8 cellular contexts compared by ENCODE assay signal in the genomic region with DNA sequence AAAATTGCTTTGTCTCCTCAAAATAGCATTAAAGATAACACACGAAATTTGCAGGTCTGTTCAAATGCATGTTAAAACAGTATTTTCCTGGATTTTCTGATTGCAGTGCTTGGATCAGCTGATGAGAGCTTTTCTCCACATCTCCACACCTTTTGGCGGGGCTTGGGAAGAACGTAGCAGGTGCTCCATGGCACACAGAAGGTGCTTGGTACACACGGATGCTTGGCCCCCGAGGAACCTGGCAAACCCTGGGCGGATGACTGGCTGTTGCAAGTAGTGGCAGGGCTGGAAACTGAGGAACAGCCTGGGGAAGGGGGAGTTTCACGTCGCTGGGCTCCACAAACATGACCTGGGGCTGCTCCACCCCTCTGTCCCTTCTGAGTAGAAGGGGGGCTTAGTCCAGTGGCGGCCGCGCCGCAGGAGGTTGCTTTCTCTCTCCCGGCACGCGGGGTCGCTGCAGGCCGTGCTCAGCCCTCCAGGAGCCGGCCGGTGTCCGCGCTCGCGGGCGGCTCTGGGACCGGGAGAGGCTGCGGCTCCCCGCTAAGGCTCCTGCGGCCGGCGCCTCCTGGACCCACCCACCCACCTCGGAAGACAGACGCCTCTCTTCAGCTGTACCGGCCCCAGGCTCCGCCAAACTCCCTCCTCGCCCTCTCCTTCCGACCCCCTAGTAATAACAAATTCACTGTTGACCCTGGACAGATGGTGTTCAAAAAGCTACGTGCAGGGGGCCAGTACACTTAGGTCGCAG.
DNase-seq lines count a peak whose midpoint lies in the region; ATAC-seq, FAIRE-seq and TF ChIP-seq lines count a peak whose summit lies in the region.

No MANE protein-coding gene starts in this region.

- H2AFZ ChIP-seq in MM.1S (ENCODE audit: low read length) (0 out of 2 replicates have a peak overlapping the region, but pooled peaks have one; percentile 34), astrocyte (ENCODE audit: low read depth, low read length) (no peak overlapping the region)

- no peaks in the 10 kb centered on the region for H3K9me3 Mint-ChIP-seq in activated T-cell treated with anti-CD3 and anti-CD28 coated beads, Interleukin-2, amount 50 U/mL, for 72 hours
- H3K9me3 Mint-ChIP-seq in astrocyte (ENCODE audit: unreplicated experiment), result peaks cover 5% of the 10 kb centered on the region

- H3K27ac ChIP-seq in MM.1S (ENCODE audit: low read length), result no peak overlapping the region
- H3K27ac ChIP-seq in astrocyte (ENCODE audit: low read depth, low read length), result no peak overlapping the region

- H3K4me3 ChIP-seq in MM.1S (ENCODE audit: low read length), result no peak overlapping the region
- no peak overlapping the region for H3K4me3 ChIP-seq in astrocyte (ENCODE audit: insufficient read depth, low read depth, low read length)
- H3K4me3 ChIP-seq in iPS-15b (ENCODE audit: low read depth, low read length), result peak overlapping the region; percentile 24

- H3K9ac ChIP-seq in MM.1S (ENCODE audit: low read length) (no peak overlapping the region), astrocyte (ENCODE audit: low read length) (no peak overlapping the region), iPS-15b (ENCODE audit: low read depth, low read length) (no peak overlapping the region)

- H3K4me2 ChIP-seq in MM.1S (ENCODE audit: low read depth, low read length) (peak overlapping the region; percentile 53), astrocyte (ENCODE audit: low read length) (peak overlapping the region; percentile 60)

- H3K9me3 ChIP-seq in MM.1S (replicated peaks; ENCODE audit: insufficient read depth, low read length) (no peaks in the 10 kb centered on the region), astrocyte (ENCODE audit: insufficient read depth, low read depth, low read length) (no peaks in the 10 kb centered on the region), iPS-15b (ENCODE audit: control insufficient read depth, insufficient read depth, low read length) (no peaks in the 10 kb centered on the region)

- H3K9me2 ChIP-seq in MM.1S (replicated peaks; ENCODE audit: insufficient read depth, low read length), result no peaks in the 10 kb centered on the region

- H3K27me3 ChIP-seq in MM.1S (replicated peaks; ENCODE audit: insufficient read depth, low read length) (no peaks in the 10 kb centered on the region), astrocyte (ENCODE audit: insufficient read depth, low read length) (peaks cover 5% of the 10 kb centered on the region), iPS-15b (ENCODE audit: control insufficient read depth, insufficient read depth, low read length) (peaks cover 22% of the 10 kb centered on the region)

- no peak overlapping the region for H3K4me3 Mint-ChIP-seq in activated T-cell treated with anti-CD3 and anti-CD28 coated beads, Interleukin-2, amount 50 U/mL, for 72 hours
- no peak overlapping the region for H3K4me3 Mint-ChIP-seq in astrocyte (ENCODE audit: unreplicated experiment)

- no peaks in the 10 kb centered on the region for H3K36me3 ChIP-seq in MM.1S (replicated peaks; ENCODE audit: insufficient read depth, low read length)
- no peaks in the 10 kb centered on the region for H3K36me3 ChIP-seq in astrocyte (ENCODE audit: insufficient read depth, low read length)
- H3K36me3 ChIP-seq in iPS-15b (ENCODE audit: control insufficient read depth, insufficient read depth, low read length), result no peaks in the 10 kb centered on the region

- H3K4me1 ChIP-seq in MM.1S (ENCODE audit: low read length) (no peaks in the 10 kb centered on the region), astrocyte (ENCODE audit: insufficient read depth, low read length) (no peaks in the 10 kb centered on the region), iPS-15b (ENCODE audit: control insufficient read depth, insufficient read depth, low read length) (no peaks in the 10 kb centered on the region)

- peak in 1 of 2 donors; percentile 51 for ATAC-seq in activated T-cell treated with anti-CD3 and anti-CD28 coated beads, Interleukin-2, amount 50 U/mL, for 72 hours (replicated peaks in 1 of 2)
- ATAC-seq in stimulated activated naive CD8-positive, alpha-beta T cell treated with anti-CD3 and anti-CD28 coated beads, Interleukin-15, Interleukin-2, amounts not matched to agents 100 U/mL and 50 U/mL, for 24 hours, result peak; percentile 28
- ATAC-seq in GM21390 (IDR thresholded peaks at IDR 0.05; ENCODE audit: unreplicated experiment), result no peak

- peak; percentile 9 to 20 for DNase-seq in activated T-cell treated with anti-CD3 and anti-CD28 coated beads, Interleukin-2, amount 50 U/mL, for 72 hours
- DNase-seq in activated T-cell treated with anti-CD3 and anti-CD28 coated beads for 4 hours (no peak), MM.1S (peak; percentile 57), astrocyte (ENCODE audit: low read depth) (peak; percentile 9), NAMALWA (ENCODE audit: low spot score) (no peak)
- DNase-seq in stimulated activated naive CD8-positive, alpha-beta T cell treated with anti-CD3 and anti-CD28 coated beads, Interleukin-15, Interleukin-2, amounts not matched to agents 100 U/mL and 50 U/mL, for 24 hours, result peak; percentile 38

- no peaks in the 10 kb centered on the region for H4K20me1 ChIP-seq in MM.1S (ENCODE audit: insufficient read depth, low read length)
- no peaks in the 10 kb centered on the region for H4K20me1 ChIP-seq in astrocyte (ENCODE audit: insufficient read depth, low read length)

- peaks cover 22% of the 10 kb centered on the region for H3K27me3 Mint-ChIP-seq in activated T-cell treated with anti-CD3 and anti-CD28 coated beads, Interleukin-2, amount 50 U/mL, for 72 hours (ENCODE audit: low read depth)
- peaks cover 68% of the 10 kb centered on the region for H3K27me3 Mint-ChIP-seq in astrocyte (ENCODE audit: low read depth, unreplicated experiment)

- H3K36me3 Mint-ChIP-seq in activated T-cell treated with anti-CD3 and anti-CD28 coated beads, Interleukin-2, amount 50 U/mL, for 72 hours (ENCODE audit: insufficient read depth in 2 of 2), result no peaks in the 10 kb centered on the region
- no peaks in the 10 kb centered on the region for H3K36me3 Mint-ChIP-seq in astrocyte (ENCODE audit: low read depth, unreplicated experiment)

- H3K4me1 Mint-ChIP-seq in activated T-cell treated with anti-CD3 and anti-CD28 coated beads, Interleukin-2, amount 50 U/mL, for 72 hours (ENCODE audit: low read depth), result no peaks in the 10 kb centered on the region
- H3K4me1 Mint-ChIP-seq in astrocyte (ENCODE audit: low read depth, unreplicated experiment), result no peaks in the 10 kb centered on the region

- H3K27ac Mint-ChIP-seq in activated T-cell treated with anti-CD3 and anti-CD28 coated beads, Interleukin-2, amount 50 U/mL, for 72 hours, result no peak overlapping the region
- no peak overlapping the region for H3K27ac Mint-ChIP-seq in astrocyte (ENCODE audit: unreplicated experiment)

- H3K79me2 ChIP-seq in MM.1S (ENCODE audit: low read length) (no peaks in the 10 kb centered on the region), astrocyte (ENCODE audit: insufficient read depth, low read length) (no peaks in the 10 kb centered on the region)

- no peak for FAIRE-seq in astrocyte (lab: Jason Lieb, UNC)

- TF ChIP-seq CTCF in MM.1S (IDR thresholded peaks at IDR 0.05; ENCODE audit: low read length) (peak; percentile 61), astrocyte (IDR thresholded peaks at IDR 0.05; ENCODE audit: insufficient read depth, low read depth, low read length) (peak; percentile 31)

- no peaks in the 10 kb centered on the region for H3F3A ChIP-seq in MM.1S (ENCODE audit: insufficient read depth, low read length)

Comparison
In these comparisons a context has a peak if more than half of its experiments do, and no peak if none do; other contexts are left out.
1. DNase-seq: peak in activated T-cell treated with anti-CD3 and anti-CD28 coated beads, Interleukin-2, amount 50 U/mL, for 72 hours (2 of 2), MM.1S (single experiment), astrocyte (single experiment) and stimulated activated naive CD8-positive, alpha-beta T cell treated with anti-CD3 and anti-CD28 coated beads, Interleukin-15, Interleukin-2, amounts not matched to agents 100 U/mL and 50 U/mL, for 24 hours (single experiment); none in activated T-cell treated with anti-CD3 and anti-CD28 coated beads for 4 hours (single experiment) and NAMALWA (single experiment).